16 cellular contexts compared by ENCODE assay signal in genomic region chr5:102715405-102715804, GRCh38. TPM values are rescaled to one million over a fixed set of nuclear protein-coding genes. Genes with fewer than 3 reads are reported as not detected.
DNase-seq lines count a peak whose midpoint lies in the region; ATAC-seq and TF ChIP-seq lines count a peak whose summit lies in the region.
"Had no signal": no experiment of that assay in that cellular context is flagged by ENCODE, and none has a peak within 500 bp of the region (broad histone marks: within the 10 kb centered on the region; RNA-seq: fewer than 3 reads in every experiment).

No MANE protein-coding gene starts in this region.

- POLR2A ChIA-PET in PC-9 (lab: Charles Lee; ENCODE audit: unreplicated experiment) = interaction anchor here (0.5 kb wide), 1 partner anchor 44 kb away, joined by 3 read pairs; no protein-coding TSS in a partner anchor

- intact Hi-C loops in PC-9 (cut with micrococcal nuclease; ENCODE audit: unreplicated experiment) = no loop called here

- H3F3A ChIP-seq in PC-9 (ENCODE audit: insufficient read depth, low read depth) = no peaks in the 10 kb centered on the region

- no peak overlapping the region for H3K4me3 ChIP-seq in PC-9
- H3K4me3 ChIP-seq: body of pancreas had no signal

- H3K36me3 ChIP-seq in PC-9 (ENCODE audit: low read depth) = no peaks in the 10 kb centered on the region

- peak; percentile 66 to 78 for ATAC-seq in activated CD4-positive, CD25-positive, alpha-beta regulatory T cell treated with anti-CD3 and anti-CD28 coated beads, Interleukin-2, amount 50 U/mL, for 24 hours
- ATAC-seq in HG03342 (IDR thresholded peaks at IDR 0.05; ENCODE audit: unreplicated experiment) (no peak), GM19023 (IDR thresholded peaks at IDR 0.05; ENCODE audit: unreplicated experiment) (no peak)
- ATAC-seq: body of pancreas had no signal

- BruUV-seq in PC-9 (replicated peaks; lab: Mats Ljungman, UMichigan) = no TSS peak

- no peaks in the 10 kb centered on the region for H3K79me2 ChIP-seq in PC-9 (ENCODE audit: low read depth)

- H3K4me2 ChIP-seq in PC-9 = no peak overlapping the region

- H3K27me3 ChIP-seq in PC-9 (ENCODE audit: insufficient read depth, low read depth) = no peaks in the 10 kb centered on the region
- H3K27me3 ChIP-seq: body of pancreas had no signal

- no peak overlapping the region for H2AFZ ChIP-seq in PC-9

- no peaks in the 10 kb centered on the region for H3K9me3 ChIP-seq in PC-9 (ENCODE audit: insufficient read depth, low read depth)
- H3K9me3 ChIP-seq: body of pancreas had no signal

- no peaks in the 10 kb centered on the region for H4K20me1 ChIP-seq in PC-9 (ENCODE audit: insufficient read depth)

- CTCF ChIA-PET in PC-9 (lab: Charles Lee) = interaction anchor here (0.8 kb wide), 1 partner anchor 34 kb away, joined by 3 read pairs; no protein-coding TSS in a partner anchor

- H3K4me1 ChIP-seq in PC-9 (replicated peaks; ENCODE audit: insufficient read depth) = peaks cover 4% of the 10 kb centered on the region
- H3K4me1 ChIP-seq: body of pancreas had no signal

- no peak for DNase-seq in activated CD4-positive, CD25-positive, alpha-beta regulatory T cell treated with anti-CD3 and anti-CD28 coated beads, Interleukin-2, amount 50 U/mL, for 72 hours
- peak; percentile 12 to 68 for DNase-seq in PC-9
- peak; percentile 66 to 86 for DNase-seq in dermis microvascular lymphatic vessel endothelial cell (ENCODE audit: low read depth in 2 of 2)
- peak; percentile 73 for DNase-seq in pulmonary artery endothelial cell (ENCODE audit: low read depth, low spot score)
- no peak for DNase-seq in HK-2 (ENCODE audit: unreplicated experiment)
- DNase-seq: 8988T; activated CD4-positive, alpha-beta T cell treated with anti-CD3 and anti-CD28 coated beads for 4 hours; body of pancreas; H7; mesendoderm; NCI-H2227 treated with DMSO at 0.1 percent for 48 hours; posterior cingulate gyrus; SHP77 had no signal

- TF ChIP-seq CTCF in PC-9 (conservative IDR thresholded peaks at IDR 0.05) = no peak

- no peak overlapping the region for H3K27ac ChIP-seq in PC-9
- H3K27ac ChIP-seq: body of pancreas had no signal

- H3K9me2 ChIP-seq in PC-9 (ENCODE audit: insufficient read depth) = no peaks in the 10 kb centered on the region

RNA-seq across cellular contexts. Expression of gene PAM, which starts 39.7 kb away (rescaled TPM):
- 88.4 and 115 TPM in 2 replicates for total RNA-seq in PC-9 (2021)
- 205 and 318 TPM in 2 replicates for total RNA-seq in dermis microvascular lymphatic vessel endothelial cell
- total RNA-seq in pulmonary artery endothelial cell = 199 and 229 TPM in 2 replicates

Comparison
In these comparisons a context has a peak if more than half of its experiments do, and no peak if none do; other contexts are left out.
1. ATAC-seq: peak in activated CD4-positive, CD25-positive, alpha-beta regulatory T cell treated with anti-CD3 and anti-CD28 coated beads, Interleukin-2, amount 50 U/mL, for 24 hours (2 of 2); none in HG03342 (single experiment) and GM19023 (single experiment).
2. DNase-seq: peak in PC-9 (2 of 2), dermis microvascular lymphatic vessel endothelial cell (2 of 2) and pulmonary artery endothelial cell (single experiment); none in activated CD4-positive, CD25-positive, alpha-beta regulatory T cell treated with anti-CD3 and anti-CD28 coated beads, Interleukin-2, amount 50 U/mL, for 72 hours (single experiment) and HK-2 (single experiment).